8 cellular contexts compared by ENCODE assay signal in the genomic region with DNA sequence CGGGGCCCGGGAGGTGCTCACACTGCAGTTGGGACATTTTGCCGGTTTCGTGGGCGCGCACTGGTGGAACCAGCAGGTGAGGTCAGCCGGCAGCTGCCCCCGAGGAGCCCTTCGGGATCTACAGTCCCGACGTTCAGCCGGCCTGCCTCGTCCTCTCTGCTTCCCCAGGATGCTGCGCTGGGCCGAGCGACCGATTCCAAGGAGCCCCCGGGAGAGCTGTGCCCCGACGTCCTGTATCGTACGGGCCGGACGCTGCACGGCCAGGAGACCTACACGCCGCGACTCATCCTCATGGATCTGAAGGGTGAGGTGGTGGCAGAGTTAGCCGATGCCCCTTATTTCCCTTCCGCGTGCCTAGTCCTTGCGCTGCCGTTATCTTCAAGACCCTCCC. TPM values are rescaled to one million over a fixed set of nuclear protein-coding genes. Genes with fewer than 3 reads are reported as not detected.
DNase-seq lines count a peak whose midpoint lies in the region; ATAC-seq, FAIRE-seq and TF ChIP-seq lines count a peak whose summit lies in the region.
"Not testable (repeated sequence)": the region's sequence is repeated elsewhere in the genome, so short reads cannot be mapped to it uniquely, and the experiment has no call there.

No MANE protein-coding gene starts in this region.

- H3K4me3 ChIP-seq in A549 = peak overlapping the region; percentile 62
- peak overlapping the region; percentile 66 for H3K4me3 ChIP-seq in RWPE2 (ENCODE audit: severe bottlenecking)
- H3K4me3 ChIP-seq in adipocyte (ENCODE audit: low read length) = peak overlapping the region; percentile 84
- peak overlapping the region; percentile 61 for H3K4me3 ChIP-seq in fibroblast of the aortic adventitia (ENCODE audit: low read depth, low read length)
- not testable (repeated sequence) for H3K4me3 ChIP-seq in mesendoderm (ENCODE audit: low read length)
- peak overlapping the region; percentile 62 for H3K4me3 ChIP-seq in skeletal muscle cell (ENCODE audit: low read depth, low read length)

- POLR2A ChIA-PET in A549 (lab: Yijun Ruan, JAX) = interaction anchor here (0.5 kb wide), 1 partner anchor 279 kb away, joined by 5 read pairs; no protein-coding TSS in a partner anchor

- H2BK120ac ChIP-seq in mesendoderm (ENCODE audit: low read depth, low read length) = not testable (repeated sequence)

- not testable (repeated sequence) for FAIRE-seq in A549 (lab: Jason Lieb, UNC)

- CTCF ChIA-PET in A549 (lab: Yijun Ruan, JAX) = interaction anchor here (0.7 to 1.1 kb wide), 2 partner anchors 9 to 23 kb away, joined by 3 read pairs; no protein-coding TSS in a partner anchor

- not testable (repeated sequence) for H3K4me1 ChIP-seq in A549; RWPE2 (ENCODE audit: insufficient read depth, poor library complexity, severe bottlenecking); mesendoderm (ENCODE audit: control insufficient read depth, low read depth, low read length)
- H3K4me1 ChIP-seq in adipocyte (ENCODE audit: control insufficient read depth, insufficient read depth, low read length) = peaks cover 11% of the 10 kb centered on the region

- ATAC-seq in A549 (peak in 1 of 2 experiments; percentile 62; a peak in 5 of 6 replicates), GM18907 (IDR thresholded peaks at IDR 0.05; ENCODE audit: unreplicated experiment) (peak; percentile 33), HG03066 (IDR thresholded peaks at IDR 0.05; ENCODE audit: low read depth, unreplicated experiment) (peak; percentile 26), RWPE2 (ENCODE audit: low read depth) (peak; percentile 33)

- not testable (repeated sequence) for H2AK5ac ChIP-seq in mesendoderm (ENCODE audit: low read length)

- peaks cover 14% of the 10 kb centered on the region for H3K36me3 ChIP-seq in RWPE2 (ENCODE audit: low read depth)
- H3K36me3 ChIP-seq in adipocyte (ENCODE audit: control insufficient read depth, insufficient read depth, low read length, severe bottlenecking) = peaks cover 15% of the 10 kb centered on the region
- H3K36me3 ChIP-seq in mesendoderm (ENCODE audit: control insufficient read depth, insufficient read depth, low read length) = not testable (repeated sequence)

- H3K4ac ChIP-seq in mesendoderm (ENCODE audit: low read depth, low read length) = not testable (repeated sequence)

- H3K27ac ChIP-seq in A549 (peak overlapping the region in 1 of 2 experiments; percentile 94; a peak in 2 of 6 replicates), RWPE2 (ENCODE audit: poor library complexity, severe bottlenecking) (peak overlapping the region; percentile 41)
- not testable (repeated sequence) for H3K27ac ChIP-seq in mesendoderm (ENCODE audit: low read depth, low read length)

- not testable (repeated sequence) for H4K5ac ChIP-seq in mesendoderm (ENCODE audit: low read length)

- H3K56ac ChIP-seq in mesendoderm (ENCODE audit: low read length) = peak overlapping the region; percentile 74

- not testable (repeated sequence) for H3K27me3 ChIP-seq in RWPE2 (ENCODE audit: insufficient read depth, poor library complexity, severe bottlenecking); adipocyte (replicated peaks; ENCODE audit: control insufficient read depth, insufficient read depth, low read length); mesendoderm (ENCODE audit: insufficient read depth, low read length, poor library complexity)

- not testable (repeated sequence) for H3K79me2 ChIP-seq in mesendoderm (ENCODE audit: control insufficient read depth, insufficient read depth, low read length)

- TF ChIP-seq POLR2A in A549 (IDR thresholded peaks at IDR 0.05; ENCODE audit: low read length) = not testable (repeated sequence)

- H3K4me2 ChIP-seq in A549; mesendoderm (ENCODE audit: low read length): not testable (repeated sequence)

- H3K9me3 ChIP-seq in A549; RWPE2 (ENCODE audit: severe bottlenecking); adipocyte (ENCODE audit: control insufficient read depth, low read length): not testable (repeated sequence)

- H3K18ac ChIP-seq in mesendoderm (ENCODE audit: low read length) = not testable (repeated sequence)

- not testable (repeated sequence) for H4K8ac ChIP-seq in mesendoderm (ENCODE audit: low read depth, low read length)

- H3K79me1 ChIP-seq in mesendoderm (ENCODE audit: low read length) = not testable (repeated sequence)

- H2BK5ac ChIP-seq in mesendoderm (ENCODE audit: low read length) = not testable (repeated sequence)

- TF ChIP-seq CTCF in A549 (IDR thresholded peaks at IDR 0.05); RWPE2 (IDR thresholded peaks at IDR 0.05; ENCODE audit: poor library complexity, severe bottlenecking); fibroblast of the aortic adventitia (IDR thresholded peaks at IDR 0.05; ENCODE audit: insufficient read depth, low read length): not testable (repeated sequence)

- not testable (repeated sequence) for TF ChIP-seq EP300 in A549 (IDR thresholded peaks at IDR 0.05)

- no CpG with 5 or more reads among the region's 33 CpGs for WGBS in A549 (ENCODE audit: missing lambda C conversion rate)
- WGBS in mesendoderm (ENCODE audit: extremely low coverage, insufficient coverage, low lambda C conversion rate) = no CpG with 5 or more reads among the region's 33 CpGs

- not testable (repeated sequence) for DNase-seq in A549 (ENCODE audit: low read depth in 1 of 2, low spot score in 1 of 2); RWPE2 (ENCODE audit: low spot score); adipocyte (ENCODE audit: low read depth); fibroblast of the aortic adventitia (ENCODE audit: low read depth); mesendoderm; skeletal muscle cell (ENCODE audit: low read depth)

- not testable (repeated sequence) for H3K23ac ChIP-seq in mesendoderm (ENCODE audit: low read length)

- H3K9ac ChIP-seq in adipocyte (ENCODE audit: low read length) (peak overlapping the region; percentile 86), mesendoderm (ENCODE audit: low read length) (peak overlapping the region; percentile 45)

- TF ChIP-seq RAD21 in A549 (conservative IDR thresholded peaks at IDR 0.05 in 1 of 2, IDR thresholded peaks at IDR 0.05 in 1 of 2) = not testable (repeated sequence)

- H2BK15ac ChIP-seq in mesendoderm (replicated peaks; ENCODE audit: low read depth) = not testable (repeated sequence)

RNA-seq across cellular contexts. Expression of a gene that starts 0.2 kb away (rescaled TPM):
- polyA plus RNA-seq in A549 (2011; rRNA removed) (28.3 and 35.5 TPM in 2 replicates), A549 (2017; fragmentation: RNase III; extraction: RNeasy Plus Mini Kit Qiagen cat#74134 plus additional on column Dnase treatment) (37.5 to 43.5 TPM (median 43.5 TPM) in 3 replicates)
- polyA plus RNA-seq in A549 (2012; cell fraction: cytosol; rRNA removed) = 25.8 and 32.2 TPM in 2 replicates
- polyA plus RNA-seq in A549 (2012; cell fraction: nucleus; rRNA removed) = 128 and 129 TPM in 2 replicates
- 65.5 and 69.8 TPM in 2 replicates for polyA minus RNA-seq in A549 (2011; rRNA and poly(A)+ RNA removed)
- 14.0 and 30.5 TPM in 2 replicates for total RNA-seq in fibroblast of the aortic adventitia (ENCODE audit: low replicate concordance)
- 21.4 TPM for polyA plus RNA-seq in mesendoderm (2013, experiment 1 of 2)
- 22.7 TPM for polyA plus RNA-seq in mesendoderm (2013, experiment 2 of 2)

RNA-seq across cellular contexts. Expression of a gene that starts 47.6 kb away (rescaled TPM):
- polyA plus RNA-seq in A549 (2011; rRNA removed) (32.8 and 32.9 TPM in 2 replicates), A549 (2017; fragmentation: RNase III; extraction: RNeasy Plus Mini Kit Qiagen cat#74134 plus additional on column Dnase treatment) (9.0 to 10.9 TPM (median 10.0 TPM) in 3 replicates)
- polyA plus RNA-seq in A549 (2012; cell fraction: cytosol; rRNA removed) = 10.3 and 11.6 TPM in 2 replicates
- polyA plus RNA-seq in A549 (2012; cell fraction: nucleus; rRNA removed) = 20.2 and 26.2 TPM in 2 replicates
- 39.3 and 46.9 TPM in 2 replicates for polyA minus RNA-seq in A549 (2011; rRNA and poly(A)+ RNA removed)
- 44.8 and 59.9 TPM in 2 replicates for total RNA-seq in fibroblast of the aortic adventitia (ENCODE audit: low replicate concordance)
- polyA plus RNA-seq in mesendoderm (2013, experiment 1 of 2) = 4.7 TPM
- polyA plus RNA-seq in mesendoderm (2013, experiment 2 of 2) = 4.6 TPM
